In genomic region chr15:58331562-58331902, GRCh38 we compare ENCODE assay signal across 8 cellular contexts.
A peak's percentile ranks its signal among the peaks of the same experiment; 100 is the strongest.
DNase-seq lines count a peak whose midpoint lies in the region; ATAC-seq, FAIRE-seq and TF ChIP-seq lines count a peak whose summit lies in the region.

No MANE protein-coding gene starts in this region.

- TF ChIP-seq CTCF in DND-41 (IDR thresholded peaks at IDR 0.05; ENCODE audit: borderline replicate concordance, extremely low read depth, low read length, poor library complexity, severe bottlenecking) = no peak
- no peak for TF ChIP-seq CTCF in Peyer's patch (IDR thresholded peaks at IDR 0.05)
- TF ChIP-seq CTCF in endothelial cell (IDR thresholded peaks at IDR 0.05; ENCODE audit: unreplicated experiment) = no peak
- no peak for TF ChIP-seq CTCF in pancreas (IDR thresholded peaks at IDR 0.05)

- H3K27ac ChIP-seq in DND-41 (ENCODE audit: low read length) (peak overlapping the region; percentile 76), Peyer's patch (peak overlapping the region; percentile 27 to 89 (median 86)), pancreas (peak overlapping the region; percentile 17 to 89 (median 78))

- H3K4me1 Mint-ChIP-seq in endothelial cell (ENCODE audit: unreplicated experiment) = peaks cover 49% of the 10 kb centered on the region

- no peak for FAIRE-seq in pancreas (lab: Jason Lieb, UNC)

- H3K4me3 ChIP-seq in DND-41 (ENCODE audit: low read depth in 1 of 2, low read length in 2 of 2) (peak overlapping the region in 1 of 2 experiments; percentile 39; a peak in 2 of 4 replicates), Peyer's patch (no peak overlapping the region), pancreas (no peak overlapping the region)

- no peaks in the 10 kb centered on the region for H4K20me1 ChIP-seq in DND-41 (ENCODE audit: insufficient read depth, low read length)

- no peaks in the 10 kb centered on the region for H3K27me3 ChIP-seq in DND-41 (ENCODE audit: insufficient read depth, low read length, poor library complexity)
- no peaks in the 10 kb centered on the region for H3K27me3 ChIP-seq in Peyer's patch
- peaks cover 0 to 4% (median 0%) of the 10 kb centered on the region in 4 donors for H3K27me3 ChIP-seq in pancreas

- ATAC-seq in DND-41 (ENCODE audit: insufficient read depth, low read depth) = no peak
- peak in 3 of 4 donors; percentile 9 to 49 (median 15) for ATAC-seq in pancreas
- no peak for ATAC-seq in HG02759 (IDR thresholded peaks at IDR 0.05; ENCODE audit: unreplicated experiment)

- peak overlapping the region; percentile 30 for H3K27ac Mint-ChIP-seq in endothelial cell (ENCODE audit: unreplicated experiment)

- peak overlapping the region; percentile 63 for H3K4me2 ChIP-seq in DND-41 (ENCODE audit: insufficient read depth, low read length)

- no peak for DNase-seq in DND-41
- no peak for DNase-seq in Peyer's patch
- no peak for DNase-seq in endothelial cell (ENCODE audit: low spot score)
- DNase-seq in pancreas = no peak
- no peak for DNase-seq in NCI-H2227 treated with DMSO at 0.1 percent for 48 hours (lab: John Stamatoyannopoulos, UW)
- DNase-seq in activated CD8-positive, alpha-beta memory T cell treated with anti-CD3 and anti-CD28 coated beads for 24 hours = no peak
- DNase-seq in nucleus accumbens (lab: John Stamatoyannopoulos, UW) = no peak

- peaks cover 6% of the 10 kb centered on the region for H3K27me3 Mint-ChIP-seq in endothelial cell (ENCODE audit: unreplicated experiment)

- H3K79me2 ChIP-seq in DND-41 (ENCODE audit: insufficient read depth, low read length) = no peaks in the 10 kb centered on the region

- H3K4me1 ChIP-seq in DND-41 (ENCODE audit: insufficient read depth, low read length) = peaks cover 39% of the 10 kb centered on the region
- peaks cover 0 to 34% (median 8%) of the 10 kb centered on the region in 4 donors for H3K4me1 ChIP-seq in Peyer's patch
- H3K4me1 ChIP-seq in pancreas = peaks cover 12 to 23% (median 22%) of the 10 kb centered on the region in 3 donors

- intact Hi-C loops in pancreas (cut with DNase I) = no loop called here

- 52 to 62% methylated on average over 2 of the region's 2 CpGs for WGBS in pancreas, 2 donors

- H3K9me3 ChIP-seq in DND-41 (ENCODE audit: insufficient read depth, low read length, severe bottlenecking) = no peaks in the 10 kb centered on the region
- no peaks in the 10 kb centered on the region for H3K9me3 ChIP-seq in Peyer's patch
- H3K9me3 ChIP-seq in pancreas = no peaks in the 10 kb centered on the region

- peaks cover 4% of the 10 kb centered on the region for H3K9me3 Mint-ChIP-seq in endothelial cell (ENCODE audit: unreplicated experiment)

- H2AFZ ChIP-seq in DND-41 (ENCODE audit: low read depth, low read length) = no peak overlapping the region

- peaks cover 12% of the 10 kb centered on the region for H3K36me3 Mint-ChIP-seq in endothelial cell (ENCODE audit: low read depth, unreplicated experiment)

- peak overlapping the region; percentile 38; the same call in 1 of the 2 replicates for H3K9ac ChIP-seq in DND-41 (ENCODE audit: low read depth, low read length)

- H3K36me3 ChIP-seq in DND-41 (ENCODE audit: insufficient read depth, low read length) (no peaks in the 10 kb centered on the region), Peyer's patch (no peaks in the 10 kb centered on the region), pancreas (no peaks in the 10 kb centered on the region)

- peak in 1 of 2 donors; percentile 7 for TF ChIP-seq POLR2A in Peyer's patch (IDR thresholded peaks at IDR 0.05)

- H3K4me3 Mint-ChIP-seq in endothelial cell (ENCODE audit: unreplicated experiment) = no peak overlapping the region

Comparison
In these comparisons a context has a peak if more than half of its experiments do, and no peak if none do; other contexts are left out.
1. ATAC-seq: peak in pancreas (3 of 4); none in DND-41 (single experiment) and HG02759 (single experiment).
2. Peak in every context shown above with its lines, with median percentiles within 50 percentile points of each other: H3K27ac ChIP-seq.